ENCODE assay signal across 34 cellular contexts in genomic region chr12:126219139-126219538, GRCh38.
"Had no signal": no experiment of that assay in that cellular context is flagged by ENCODE, and none has a peak within 500 bp of the region (broad histone marks: within the 10 kb centered on the region; RNA-seq: fewer than 3 reads in every experiment).

No MANE protein-coding gene starts in this region.

- H3K4me3 Mint-ChIP-seq: activated CD4-positive, alpha-beta T cell treated with anti-CD3 and anti-CD28 coated beads, Interleukin-2, amount 10 ng/mL, durations not matched to agents 24 days and 14 days; activated CD8-positive, alpha-beta T cell treated with anti-CD3 and anti-CD28 coated beads for 36 hours; activated naive CD4-positive, alpha-beta T cell treated with anti-CD3 and anti-CD28 coated beads, Interleukin-2, amount 50 U/mL, for 24 hours; activated naive CD8-positive, alpha-beta T cell treated with anti-CD3 and anti-CD28 coated beads, Interleukin-2, amount 10 ng/mL, durations not matched to agents 7 days and 5 days; activated T-cell treated with anti-CD3 and anti-CD28 coated beads, Interleukin-2, amount 50 U/mL, for 72 hours; activated T-helper 17 cell treated with anti-CD3 and anti-CD28 coated beads, Interleukin-2, amount 50 U/mL, for 72 hours; central memory CD8-positive, alpha-beta T cell; T-helper 1 cell treated with Interleukin-12 subunit alpha and Interleukin-12 subunit beta and Interleukin-4 antibody, amounts not matched to agents 30 μg/mL and 1 μg/mL, for 36 hours; T-helper 2 cell treated with Interferon-gamma antibody and Interleukin-4, amounts not matched to agents 5 μg/mL and 100 μg/mL, for 36 hours had no signal

- H3K4me1 ChIP-seq: ascending aorta had no signal

- H3K27me3 Mint-ChIP-seq: activated CD4-positive, alpha-beta T cell treated with anti-CD3 and anti-CD28 coated beads, Interleukin-2, amount 10 ng/mL, durations not matched to agents 24 days and 14 days; activated CD8-positive, alpha-beta T cell treated with anti-CD3 and anti-CD28 coated beads for 36 hours; activated naive CD4-positive, alpha-beta T cell treated with anti-CD3 and anti-CD28 coated beads, Interleukin-2, amount 50 U/mL, for 24 hours; activated naive CD8-positive, alpha-beta T cell treated with anti-CD3 and anti-CD28 coated beads, Interleukin-2, amount 10 ng/mL, durations not matched to agents 7 days and 5 days; activated T-helper 17 cell treated with anti-CD3 and anti-CD28 coated beads, Interleukin-2, amount 50 U/mL, for 72 hours; central memory CD8-positive, alpha-beta T cell had no signal

- H3K4me1 Mint-ChIP-seq: activated CD4-positive, alpha-beta T cell treated with anti-CD3 and anti-CD28 coated beads, Interleukin-2, amount 10 ng/mL, durations not matched to agents 24 days and 14 days; activated naive CD4-positive, alpha-beta T cell treated with anti-CD3 and anti-CD28 coated beads, Interleukin-2, amount 50 U/mL, for 24 hours; activated naive CD8-positive, alpha-beta T cell treated with anti-CD3 and anti-CD28 coated beads, Interleukin-2, amount 10 ng/mL, durations not matched to agents 7 days and 5 days; activated T-helper 17 cell treated with anti-CD3 and anti-CD28 coated beads, Interleukin-2, amount 50 U/mL, for 72 hours; central memory CD8-positive, alpha-beta T cell had no signal

- H3K27me3 ChIP-seq: ascending aorta, MG63 had no signal

- H3K27ac ChIP-seq: ascending aorta, cardiac muscle cell, RWPE1 had no signal

- DNase-seq: activated CD4-positive, alpha-beta T cell treated with anti-CD3 and anti-CD28 coated beads, Interleukin-2, amount 10 ng/mL, durations not matched to agents 24 days and 14 days; activated CD4-positive, alpha-beta T cell treated with anti-CD3 and anti-CD28 coated beads, Interleukin-2, amount 50 U/mL, for 4 hours; activated CD8-positive, alpha-beta T cell treated with anti-CD3 and anti-CD28 coated beads for 36 hours; activated effector memory CD4-positive, alpha-beta T cell treated with anti-CD3 and anti-CD28 coated beads, Interleukin-2, amount 50 U/mL, for 16 hours; activated naive CD4-positive, alpha-beta T cell; activated naive CD8-positive, alpha-beta T cell treated with anti-CD3 and anti-CD28 coated beads, Interleukin-2, amount 10 ng/mL, durations not matched to agents 7 days and 5 days; activated T-cell treated with anti-CD3 and anti-CD28 coated beads, Interleukin-2, amount 50 U/mL, for 1 hour; activated T-cell treated with anti-CD3 and anti-CD28 coated beads, Interleukin-2, amount 50 U/mL, for 72 hours; amygdala; Karpas-422; KBM-7; MG63; MV-4-11; NCI-H1092 treated with DMSO at 0.1 percent for 48 hours; NCI-H1417; NCI-H146; NCI-H187; NCI-H2029 treated with DMSO at 0.1 percent for 48 hours; NCI-H2107; NCI-H226; NCI-H446 treated with DMSO at 0.1 percent for 48 hours; NCI-H526; NCI-H748 treated with DMSO at 0.1 percent for 48 hours; NK-92 treated with Interleukin-12 subunit alpha and Interleukin-12 subunit beta, amount 100 ng/mL, for 24 hours; PC-3; Right ventricle myocardium superior had no signal

- H3K27ac Mint-ChIP-seq: activated CD4-positive, alpha-beta T cell treated with anti-CD3 and anti-CD28 coated beads, Interleukin-2, amount 10 ng/mL, durations not matched to agents 24 days and 14 days; activated CD8-positive, alpha-beta T cell treated with anti-CD3 and anti-CD28 coated beads for 36 hours; activated naive CD4-positive, alpha-beta T cell treated with anti-CD3 and anti-CD28 coated beads, Interleukin-2, amount 50 U/mL, for 24 hours; activated naive CD8-positive, alpha-beta T cell treated with anti-CD3 and anti-CD28 coated beads, Interleukin-2, amount 10 ng/mL, durations not matched to agents 7 days and 5 days; activated T-cell treated with anti-CD3 and anti-CD28 coated beads, Interleukin-2, amount 50 U/mL, for 72 hours; activated T-helper 17 cell treated with anti-CD3 and anti-CD28 coated beads, Interleukin-2, amount 50 U/mL, for 72 hours; T-helper 1 cell treated with Interleukin-12 subunit alpha and Interleukin-12 subunit beta and Interleukin-4 antibody, amounts not matched to agents 30 μg/mL and 1 μg/mL, for 36 hours; T-helper 2 cell treated with Interferon-gamma antibody and Interleukin-4, amounts not matched to agents 5 μg/mL and 100 μg/mL, for 36 hours had no signal

- H3K36me3 Mint-ChIP-seq: activated naive CD4-positive, alpha-beta T cell treated with anti-CD3 and anti-CD28 coated beads, Interleukin-2, amount 50 U/mL, for 24 hours; activated naive CD8-positive, alpha-beta T cell treated with anti-CD3 and anti-CD28 coated beads, Interleukin-2, amount 10 ng/mL, durations not matched to agents 7 days and 5 days had no signal

- H3K9me3 ChIP-seq: ascending aorta, MG63 had no signal

- H3K9me3 Mint-ChIP-seq: activated CD4-positive, alpha-beta T cell treated with anti-CD3 and anti-CD28 coated beads, Interleukin-2, amount 10 ng/mL, durations not matched to agents 24 days and 14 days; activated CD8-positive, alpha-beta T cell treated with anti-CD3 and anti-CD28 coated beads for 36 hours; activated naive CD4-positive, alpha-beta T cell treated with anti-CD3 and anti-CD28 coated beads, Interleukin-2, amount 50 U/mL, for 24 hours; activated T-cell treated with anti-CD3 and anti-CD28 coated beads, Interleukin-2, amount 50 U/mL, for 72 hours; central memory CD8-positive, alpha-beta T cell; T-helper 1 cell treated with Interleukin-12 subunit alpha and Interleukin-12 subunit beta and Interleukin-4 antibody, amounts not matched to agents 30 μg/mL and 1 μg/mL, for 36 hours; T-helper 2 cell treated with Interferon-gamma antibody and Interleukin-4, amounts not matched to agents 5 μg/mL and 100 μg/mL, for 36 hours had no signal

- H3K36me3 ChIP-seq: ascending aorta, cardiac muscle cell, MG63 had no signal

- H3K4me3 ChIP-seq: ascending aorta, cardiac muscle cell, MG63 had no signal
